ENCODE assay signal across 15 cellular contexts in the genomic region with DNA sequence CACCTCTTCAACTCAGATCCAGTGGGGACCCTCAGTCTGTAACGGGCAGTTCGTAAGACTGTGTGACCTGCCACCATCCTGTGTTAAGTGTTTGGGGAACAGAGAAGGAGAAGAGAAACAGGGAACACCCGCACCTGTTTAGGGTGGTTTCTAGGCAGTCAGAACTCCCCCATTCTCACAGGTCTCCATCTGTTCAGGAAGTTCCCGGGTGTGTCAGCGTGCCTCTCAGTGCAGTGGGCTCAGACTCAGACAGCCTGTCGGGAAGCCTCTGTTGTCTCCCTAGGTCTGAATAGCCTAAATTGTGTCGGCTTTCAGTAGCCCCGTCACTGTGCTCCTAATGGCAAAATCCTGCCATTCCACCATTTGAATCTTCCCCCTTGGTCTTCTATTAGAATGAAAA.
"Had no signal": no experiment of that assay in that cellular context is flagged by ENCODE, and none has a peak within 500 bp of the region (broad histone marks: within the 10 kb centered on the region; RNA-seq: fewer than 3 reads in every experiment).

No MANE protein-coding gene starts in this region.

- H3K4me3 ChIP-seq: breast epithelium, gastrocnemius medialis, heart left ventricle, left lung, thyroid gland had no signal

- H3K9me3 ChIP-seq: breast epithelium, gastrocnemius medialis, heart left ventricle, left lung, thyroid gland had no signal

- H3K36me3 ChIP-seq: breast epithelium, gastrocnemius medialis, heart left ventricle, left lung, thyroid gland, WERI-Rb-1 had no signal

- H3K27ac ChIP-seq: breast epithelium, gastrocnemius medialis, heart left ventricle, left lung, WERI-Rb-1 had no signal

- ATAC-seq: gastrocnemius medialis, left lung had no signal

- DNase-seq: activated CD4-positive, alpha-beta T cell treated with anti-CD3 and anti-CD28 coated beads for 1 hour; activated CD8-positive, alpha-beta memory T cell treated with anti-CD3 and anti-CD28 coated beads for 24 hours; activated CD8-positive, alpha-beta memory T cell treated with anti-CD3 and anti-CD28 coated beads, Interleukin-2, amount 50 U/mL, for 48 hours; activated effector memory CD4-positive, alpha-beta T cell treated with Interleukin-2 at 50 U/mL for 16 hours; activated naive CD4-positive, alpha-beta T cell treated with anti-CD3 and anti-CD28 coated beads, Interleukin-2, amount 10 ng/mL, durations not matched to agents 7 days and 5 days; activated T-cell treated with anti-CD3 and anti-CD28 coated beads, Interleukin-2, amount 50 U/mL, for 48 hours; effector CD4-positive, alpha-beta T cell; gastrocnemius medialis; heart left ventricle; left lung; stimulated activated CD4-positive, alpha-beta T cell treated with anti-CD3 and anti-CD28 coated beads, Interleukin-2, amount 100 ng/mL, for 24 hours; stimulated activated naive CD4-positive, alpha-beta T cell treated with Interleukin-2 at 50 U/mL for 16 hours; thyroid gland; WERI-Rb-1 had no signal

- H3K27me3 ChIP-seq: breast epithelium, gastrocnemius medialis, heart left ventricle, left lung, thyroid gland had no signal

- H3K4me1 ChIP-seq: breast epithelium, left lung had no signal
